ENCODE assay signal across 8 cellular contexts in genomic region chr20:35773154-35773751, GRCh38. TPM values are rescaled to one million over a fixed set of nuclear protein-coding genes. Genes with fewer than 3 reads are reported as not detected.
DNase-seq lines count a peak whose midpoint lies in the region; ATAC-seq and TF ChIP-seq lines count a peak whose summit lies in the region.

No MANE protein-coding gene starts in this region.

- H3K36me3 Mint-ChIP-seq in chondrocyte (ENCODE audit: low read depth) = peaks cover 3% of the 10 kb centered on the region

- DNase-seq in activated CD4-positive, CD25-positive, alpha-beta regulatory T cell treated with anti-CD3 and anti-CD28 coated beads, Interleukin-2, amount 50 U/mL, for 16 hours (ENCODE audit: low read depth, low spot score) = peak; percentile 4
- DNase-seq in activated CD4-positive, CD25-positive, alpha-beta regulatory T cell (lab: John Stamatoyannopoulos, UW) = no peak
- peak; percentile 11 to 45 (median 29) for DNase-seq in T-helper 1 cell
- DNase-seq in chondrocyte (ENCODE audit: low spot score) = peak; percentile 17
- DNase-seq in tibial nerve (ENCODE audit: low spot score in 2 of 2) = peak in 1 of 2 donors; percentile 34
- DNase-seq in NCI-H524 treated with DMSO at 0.1 percent for 48 hours (lab: John Stamatoyannopoulos, UW) = no peak

- no peaks in the 10 kb centered on the region for H3K27me3 Mint-ChIP-seq in chondrocyte (ENCODE audit: low read depth)

- peak overlapping the region; percentile 88 for H3K4me3 Mint-ChIP-seq in chondrocyte (ENCODE audit: unreplicated experiment)

- H3K4me1 ChIP-seq in mesodermal cell (ENCODE audit: control insufficient read depth, insufficient read depth, low read length, poor library complexity, severe bottlenecking) (peaks cover 18% of the 10 kb centered on the region), tibial nerve (peaks cover 0 to 75% (median 55%) of the 10 kb centered on the region in 4 donors)

- H3K27ac ChIP-seq in mesodermal cell (ENCODE audit: low read depth, low read length, severe bottlenecking) (peak overlapping the region; percentile 68), tibial nerve (peak overlapping the region; percentile 95 to 98 (median 96))

- peaks cover 19% of the 10 kb centered on the region for H3K36me3 ChIP-seq in mesodermal cell (ENCODE audit: control insufficient read depth, insufficient read depth, low read length)
- H3K36me3 ChIP-seq in tibial nerve = peaks cover 0 to 6% (median 0%) of the 10 kb centered on the region in 3 donors

- no peaks in the 10 kb centered on the region for H3K27me3 ChIP-seq in tibial nerve

- H3K9me3 ChIP-seq in mesodermal cell (ENCODE audit: control insufficient read depth, low read length) (peaks cover 9% of the 10 kb centered on the region), tibial nerve (no peaks in the 10 kb centered on the region)

- WGBS in mesodermal cell (ENCODE audit: insufficient coverage in 2 of 2), 2 experiments = 51 to 56% methylated on average over 7 of the region's 8 CpGs
- WGBS in tibial nerve, 2 donors = 48 to 54% methylated on average over 8 of the region's 8 CpGs

- H3K4me3 ChIP-seq in mesodermal cell (ENCODE audit: extremely low read depth, insufficient read depth, low read length, poor library complexity, severe bottlenecking) (peak overlapping the region; percentile 79), tibial nerve (peak overlapping the region; percentile 59 to 73 (median 62))

- H3K9me3 Mint-ChIP-seq in chondrocyte (ENCODE audit: low read depth) = no peaks in the 10 kb centered on the region

- peaks cover 56% of the 10 kb centered on the region for H3K4me1 Mint-ChIP-seq in chondrocyte (ENCODE audit: low read depth)

- no peak for ATAC-seq in HG03520 (IDR thresholded peaks at IDR 0.05; ENCODE audit: unreplicated experiment)

- peak overlapping the region; percentile 90 for H3K27ac Mint-ChIP-seq in chondrocyte (ENCODE audit: unreplicated experiment)

- peak in 1 of 2 donors; percentile 50 for TF ChIP-seq EP300 in tibial nerve (IDR thresholded peaks at IDR 0.05)

- TF ChIP-seq CTCF in chondrocyte (IDR thresholded peaks at IDR 0.05) = no peak
- TF ChIP-seq CTCF in tibial nerve (IDR thresholded peaks at IDR 0.05) = no peak

- peak in 1 of 2 donors; percentile 41 for TF ChIP-seq POLR2A in tibial nerve (IDR thresholded peaks at IDR 0.05)

RNA-seq across cellular contexts. Expression of gene PHF20, which starts 1.4 kb away (rescaled TPM):
- total RNA-seq in chondrocyte (42.2 to 46.1 TPM (median 44.6 TPM) in 3 replicates), tibial nerve (10 to 100 TPM; 30.0 to 76.8 (median 57.1) TPM)
- polyA plus RNA-seq in mesodermal cell (2013, experiment 1 of 2) = 32.4 TPM
- polyA plus RNA-seq in mesodermal cell (2013, experiment 2 of 2) = 39.1 TPM

RNA-seq across cellular contexts. Expression of gene RBM39, which starts 31.2 kb away (rescaled TPM):
- total RNA-seq in chondrocyte (217 to 277 TPM (median 238 TPM) in 3 replicates), tibial nerve (100 to 1,000 TPM; 410 to 504 (median 446) TPM)
- polyA plus RNA-seq in mesodermal cell (2013, experiment 1 of 2) = 174 TPM
- 211 TPM for polyA plus RNA-seq in mesodermal cell (2013, experiment 2 of 2)

Comparison
In these comparisons a context has a peak if more than half of its experiments do, and no peak if none do; other contexts are left out.
1. DNase-seq: peak in activated CD4-positive, CD25-positive, alpha-beta regulatory T cell treated with anti-CD3 and anti-CD28 coated beads, Interleukin-2, amount 50 U/mL, for 16 hours (single experiment), T-helper 1 cell (5 of 5) and chondrocyte (single experiment); none in activated CD4-positive, CD25-positive, alpha-beta regulatory T cell (0 of 4) and NCI-H524 treated with DMSO at 0.1 percent for 48 hours (single experiment).